21 cellular contexts compared by ENCODE assay signal in genomic region chr17:82570282-82570681, GRCh38.
"Had no signal": no experiment of that assay in that cellular context is flagged by ENCODE, and none has a peak within 500 bp of the region (broad histone marks: within the 10 kb centered on the region; RNA-seq: fewer than 3 reads in every experiment).

No MANE protein-coding gene starts in this region.

- H3K4me1 ChIP-seq: prostate gland had no signal

- H3K27me3 ChIP-seq: adrenal gland, right lobe of liver, stomach, upper lobe of right lung had no signal

- ATAC-seq: activated CD8-positive, alpha-beta T cell treated with anti-CD3 and anti-CD28 coated beads for 36 hours; activated naive CD4-positive, alpha-beta T cell treated with anti-CD3 and anti-CD28 coated beads, Interleukin-2, amount 50 U/mL, for 72 hours; left lobe of liver; right lobe of liver; T-cell had no signal

- H3K27ac ChIP-seq: adrenal gland, epithelial cell of prostate, prostate gland, upper lobe of right lung had no signal

- H3K4me1 Mint-ChIP-seq: T-cell had no signal

- H3K9me3 ChIP-seq: adrenal gland, prostate gland, right lobe of liver, stomach, upper lobe of right lung had no signal

- H3K36me3 ChIP-seq: prostate gland had no signal

- H3K9me3 Mint-ChIP-seq: activated CD4-positive, alpha-beta T cell treated with anti-CD3 and anti-CD28 coated beads, Interleukin-2, amount 10 ng/mL, durations not matched to agents 24 days and 14 days; activated CD8-positive, alpha-beta T cell treated with anti-CD3 and anti-CD28 coated beads for 36 hours; activated naive CD4-positive, alpha-beta T cell treated with anti-CD3 and anti-CD28 coated beads, Interleukin-2, amount 50 U/mL, for 72 hours; activated T-helper 1 cell treated with anti-CD3 and anti-CD28 coated beads, Interleukin-12 subunit alpha, Interleukin-12 subunit beta, Interleukin-2, Interleukin-4 antibody, amounts not matched to agents 30 ng/mL and 10 ng/mL and 1 ng/mL, durations not matched to agents 14 hours and 24 hours and 36 hours; endodermal cell; T-cell had no signal

- H3K4me3 Mint-ChIP-seq: activated CD4-positive, alpha-beta T cell treated with anti-CD3 and anti-CD28 coated beads, Interleukin-2, amount 10 ng/mL, durations not matched to agents 24 days and 14 days; activated CD8-positive, alpha-beta T cell treated with anti-CD3 and anti-CD28 coated beads for 36 hours; activated T-helper 1 cell treated with anti-CD3 and anti-CD28 coated beads, Interleukin-12 subunit alpha, Interleukin-12 subunit beta, Interleukin-2, Interleukin-4 antibody, amounts not matched to agents 30 ng/mL and 10 ng/mL and 1 ng/mL, durations not matched to agents 14 hours and 24 hours and 36 hours; endodermal cell; T-cell had no signal

- DNase-seq: activated CD4-positive, alpha-beta T cell treated with anti-CD3 and anti-CD28 coated beads, Interleukin-2, amount 10 ng/mL, durations not matched to agents 24 days and 14 days; activated CD4-positive, CD25-positive, alpha-beta regulatory T cell; activated CD8-positive, alpha-beta T cell treated with anti-CD3 and anti-CD28 coated beads for 36 hours; activated gamma-delta T cell treated with Interleukin-2 at 50 U/mL for 16 hours; adrenal gland; endodermal cell; foreskin fibroblast; hypothalamus; islet precursor cell; small intestine; stimulated activated CD4-positive, alpha-beta T cell treated with anti-CD3 and anti-CD28 coated beads, Interleukin-15, amount 100 ng/mL, for 24 hours; stimulated activated CD4-positive, alpha-beta T cell treated with anti-CD3 and anti-CD28 coated beads, Interleukin-4, amount 100 ng/mL, for 1 hour; stomach; T-cell; upper lobe of right lung had no signal

- H3K4me3 ChIP-seq: adrenal gland, prostate gland, right lobe of liver, stomach, upper lobe of right lung had no signal

- H3K27ac Mint-ChIP-seq: activated CD4-positive, alpha-beta T cell treated with anti-CD3 and anti-CD28 coated beads, Interleukin-2, amount 10 ng/mL, durations not matched to agents 24 days and 14 days; activated CD8-positive, alpha-beta T cell treated with anti-CD3 and anti-CD28 coated beads for 36 hours; activated T-helper 1 cell treated with anti-CD3 and anti-CD28 coated beads, Interleukin-12 subunit alpha, Interleukin-12 subunit beta, Interleukin-2, Interleukin-4 antibody, amounts not matched to agents 30 ng/mL and 10 ng/mL and 1 ng/mL, durations not matched to agents 14 hours and 24 hours and 36 hours; endodermal cell; T-cell had no signal
